8 cellular contexts compared by ENCODE assay signal in the genomic region with DNA sequence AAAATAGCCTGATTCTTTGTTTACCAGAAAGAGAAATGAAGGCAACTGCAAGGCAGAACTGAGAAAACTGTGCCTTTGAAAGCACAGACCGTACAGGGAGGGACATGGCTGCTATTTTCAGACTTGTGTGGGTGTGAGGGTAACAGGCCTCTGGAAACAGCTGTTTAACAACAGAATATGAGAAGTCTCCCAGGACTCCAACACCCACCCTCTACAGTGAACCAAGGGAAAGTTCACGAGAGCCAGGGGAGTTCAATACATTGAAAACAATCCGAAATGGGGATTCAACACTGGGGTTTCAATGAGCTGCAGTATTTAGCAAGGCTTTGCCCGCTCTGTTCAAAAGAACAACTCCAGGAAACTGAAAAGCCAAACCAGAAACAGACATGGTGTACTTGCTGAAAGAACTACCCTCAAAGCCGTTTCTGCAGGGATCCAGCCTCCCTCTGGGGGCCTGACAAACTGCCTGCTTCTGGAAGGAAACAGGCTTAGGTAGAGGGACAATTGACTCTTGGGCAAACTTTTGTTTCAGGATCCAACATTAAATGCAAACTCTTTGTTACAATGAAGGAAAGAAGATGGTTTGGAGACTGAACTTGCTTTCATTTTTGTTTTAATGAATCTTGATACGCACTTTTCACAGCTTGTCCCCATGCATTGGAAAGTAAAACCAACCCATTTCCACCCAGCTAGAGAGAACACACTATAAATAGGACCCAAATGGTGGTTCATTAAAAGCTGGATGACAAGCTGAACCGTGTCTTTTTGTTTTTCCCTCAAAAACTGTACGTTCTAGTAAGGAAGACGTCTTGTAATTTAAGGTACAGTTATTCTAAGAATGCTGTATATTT.
DNase-seq lines count a peak whose midpoint lies in the region; ATAC-seq lines count a peak whose summit lies in the region.

No MANE protein-coding gene starts in this region.

- H3K4me3 Mint-ChIP-seq in activated naive CD4-positive, alpha-beta T cell treated with anti-CD3 and anti-CD28 coated beads for 36 hours: peak overlapping the region; percentile 59

- no peaks in the 10 kb centered on the region for H3K36me3 Mint-ChIP-seq in activated naive CD4-positive, alpha-beta T cell treated with anti-CD3 and anti-CD28 coated beads for 36 hours (ENCODE audit: low read depth)

- no peaks in the 10 kb centered on the region for H3K27me3 Mint-ChIP-seq in activated naive CD4-positive, alpha-beta T cell treated with anti-CD3 and anti-CD28 coated beads for 36 hours (ENCODE audit: low read depth)

- CTCF ChIA-PET in activated naive CD4-positive, alpha-beta T cell treated with anti-CD3 and anti-CD28 coated beads for 36 hours (lab: Charles Lee): interaction anchor here (0.6 to 1.9 kb wide), 4 partner anchors 9 to 1815 kb away, joined by 3 to 7 read pairs (median 4); no protein-coding TSS in a partner anchor

- H3K9me3 Mint-ChIP-seq in activated naive CD4-positive, alpha-beta T cell treated with anti-CD3 and anti-CD28 coated beads for 36 hours: no peaks in the 10 kb centered on the region

- DNase-seq in activated naive CD4-positive, alpha-beta T cell treated with anti-CD3 and anti-CD28 coated beads for 36 hours: peak; percentile 8
- peak; percentile 12 for DNase-seq in medulla oblongata (ENCODE audit: extremely low spot score)
- DNase-seq in retina: no peak
- no peak for DNase-seq in NCI-H128 (lab: John Stamatoyannopoulos, UW; ENCODE audit: unreplicated experiment)
- no peak for DNase-seq in kidney glomerular epithelial cell (lab: John Stamatoyannopoulos, UW)

- ATAC-seq in GM19035 (IDR thresholded peaks at IDR 0.05; ENCODE audit: unreplicated experiment) (peak; percentile 84), HG02885 (IDR thresholded peaks at IDR 0.05; ENCODE audit: poor library complexity, unreplicated experiment) (peak; percentile 85), esophagus mucosa (no peak)

- intact Hi-C loops in activated naive CD4-positive, alpha-beta T cell treated with anti-CD3 and anti-CD28 coated beads for 36 hours (cut with micrococcal nuclease): loop anchor here (5.0 kb wide), 3 partner anchors 92 to 527 kb away; no protein-coding TSS in a partner anchor

- peak overlapping the region; percentile 84 for H3K27ac Mint-ChIP-seq in activated naive CD4-positive, alpha-beta T cell treated with anti-CD3 and anti-CD28 coated beads for 36 hours

- H3K4me1 Mint-ChIP-seq in activated naive CD4-positive, alpha-beta T cell treated with anti-CD3 and anti-CD28 coated beads for 36 hours (ENCODE audit: low read depth): peaks cover 26% of the 10 kb centered on the region

Comparison
In these comparisons a context has a peak if more than half of its experiments do, and no peak if none do; other contexts are left out.
1. DNase-seq: peak in activated naive CD4-positive, alpha-beta T cell treated with anti-CD3 and anti-CD28 coated beads for 36 hours (single experiment) and medulla oblongata (single experiment); none in retina (single experiment), NCI-H128 (single experiment) and kidney glomerular epithelial cell (single experiment).